ENCODE assay signal across 8 cellular contexts in the genomic region with DNA sequence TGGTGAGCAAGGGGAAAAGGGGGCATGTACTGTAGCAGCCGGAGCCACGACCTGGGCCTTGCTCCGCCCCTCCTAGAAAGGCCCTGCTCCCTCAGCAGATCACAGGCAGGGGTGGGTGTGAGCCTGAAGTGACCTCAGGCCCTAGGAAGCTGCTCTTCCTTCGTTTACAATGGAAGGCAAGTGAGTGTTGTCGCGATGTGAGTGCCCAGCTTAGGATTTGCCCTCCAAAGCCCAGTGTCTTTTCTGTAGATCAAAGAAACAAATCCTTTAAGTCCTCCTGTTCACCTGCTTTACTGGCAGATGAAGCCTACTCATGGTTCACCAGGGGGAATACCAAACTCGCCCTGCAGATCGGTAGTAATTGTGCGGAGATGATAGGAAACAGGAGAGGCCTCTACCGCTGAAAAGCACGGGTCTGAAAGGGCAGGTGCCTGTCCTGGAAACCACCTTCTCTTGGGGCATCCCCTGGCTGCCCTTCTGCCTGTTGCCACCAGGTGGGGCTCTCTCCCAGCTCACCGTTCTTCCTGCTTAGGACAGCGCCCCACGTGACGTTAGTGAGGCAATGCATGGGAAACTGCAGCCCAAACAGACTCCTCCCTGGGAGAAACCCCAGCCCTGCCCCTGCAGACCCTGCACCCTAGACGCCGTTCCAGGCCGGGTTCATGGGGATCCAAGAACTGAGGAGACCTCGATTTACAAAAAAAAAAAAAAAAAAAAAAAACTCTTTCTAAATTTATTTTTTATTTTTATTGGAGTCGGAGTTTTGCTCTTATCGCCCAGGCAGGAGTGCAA.
DNase-seq lines count a peak whose midpoint lies in the region; ATAC-seq and TF ChIP-seq lines count a peak whose summit lies in the region.

No MANE protein-coding gene starts in this region.

- ATAC-seq in GM19043 (IDR thresholded peaks at IDR 0.05; ENCODE audit: low read depth, unreplicated experiment) (peak; percentile 78), HG03342 (IDR thresholded peaks at IDR 0.05; ENCODE audit: unreplicated experiment) (peak; percentile 79)

- in situ Hi-C loops in T47D (cut with HindIII; ENCODE audit: low pct_unique_long_range_greater_than_20kb, low sequenced_read_pairs) = no loop called here

- peaks cover 26% of the 10 kb centered on the region for H3K36me3 ChIP-seq in WERI-Rb-1

- no peaks in the 10 kb centered on the region for H3K9me3 ChIP-seq in WERI-Rb-1 (ENCODE audit: severe bottlenecking)

- peak; percentile 99 for TF ChIP-seq CTCF in WERI-Rb-1 (IDR thresholded peaks at IDR 0.05; ENCODE audit: low read depth, low read length)

- no peaks in the 10 kb centered on the region for H3K27me3 ChIP-seq in WERI-Rb-1 (ENCODE audit: insufficient read depth, low read depth, severe bottlenecking)

- H3K4me3 ChIP-seq in WERI-Rb-1 (ENCODE audit: low read depth, low read length) = no peak overlapping the region

- peak; percentile 80 to 84 for DNase-seq in AML-193 (lab: John Stamatoyannopoulos, UW)
- peak; percentile 86 for DNase-seq in NCI-H2227 treated with DMSO at 0.1 percent for 48 hours (lab: John Stamatoyannopoulos, UW)
- DNase-seq in WERI-Rb-1 = peak; percentile 91
- DNase-seq in T47D (ENCODE audit: low read depth in 1 of 2, low spot score in 1 of 2) = peak; percentile 82 to 96
- peak; percentile 92 for DNase-seq in inferior parietal cortex (ENCODE audit: extremely low spot score)
- DNase-seq in stimulated activated CD4-positive, alpha-beta T cell treated with anti-CD3 and anti-CD28 coated beads, Interleukin-15, amount 100 ng/mL, for 48 hours (ENCODE audit: low read depth in 2 of 2) = peak; percentile 89 to 91

- peak overlapping the region; percentile 73 for H3K27ac ChIP-seq in WERI-Rb-1
